8 cellular contexts compared by ENCODE assay signal in genomic region chr6:34657307-34657978, GRCh38. TPM values are rescaled to one million over a fixed set of nuclear protein-coding genes. Genes with fewer than 3 reads are reported as not detected.
DNase-seq lines count a peak whose midpoint lies in the region; ATAC-seq and TF ChIP-seq lines count a peak whose summit lies in the region.

No MANE protein-coding gene starts in this region.

- POLR2A ChIA-PET in activated CD4-positive, alpha-beta memory T cell treated with anti-CD3 and anti-CD28 coated beads, Interleukin-2, amount 10 ng/mL, durations not matched to agents 7 days and 5 days (lab: Charles Lee): interaction anchor here (0.8 to 6.8 kb wide), 14 partner anchors 8 to 1371 kb away, joined by 3 to 191 read pairs (median 8); partner anchors contain the start of genes ANKS1A, BLTP3A, HMGA1 and ILRUN

- ATAC-seq in GM19397 (IDR thresholded peaks at IDR 0.05; ENCODE audit: unreplicated experiment) (no peak), HG02623 (IDR thresholded peaks at IDR 0.05; ENCODE audit: unreplicated experiment) (no peak)

- peak overlapping the region; percentile 65 to 79 for H3K27ac ChIP-seq in ovary

- H3K4me3 ChIP-seq in foreskin fibroblast (ENCODE audit: low read depth in 1 of 2, low read length in 2 of 2) (peak overlapping the region; percentile 50 to 64), ovary (peak overlapping the region; percentile 26)

- peaks cover 10% of the 10 kb centered on the region for H3K4me1 ChIP-seq in ovary (ENCODE audit: insufficient read depth)

- peak overlapping the region; percentile 95 for H3K27ac Mint-ChIP-seq in activated CD4-positive, alpha-beta memory T cell treated with anti-CD3 and anti-CD28 coated beads, Interleukin-2, amount 10 ng/mL, durations not matched to agents 7 days and 5 days

- peaks cover 57% of the 10 kb centered on the region for H3K4me1 Mint-ChIP-seq in activated CD4-positive, alpha-beta memory T cell treated with anti-CD3 and anti-CD28 coated beads, Interleukin-2, amount 10 ng/mL, durations not matched to agents 7 days and 5 days

- WGBS in ovary, 3 donors: 0% methylated on average over 2 of the region's 2 CpGs

- no peak for TF ChIP-seq POLR2A in ovary (IDR thresholded peaks at IDR 0.05)

- TF ChIP-seq CTCF in foreskin fibroblast (IDR thresholded peaks at IDR 0.05; ENCODE audit: low read depth, low read length) (no peak), ovary (IDR thresholded peaks at IDR 0.05) (no peak)

- no peaks in the 10 kb centered on the region for H3K9me3 Mint-ChIP-seq in activated CD4-positive, alpha-beta memory T cell treated with anti-CD3 and anti-CD28 coated beads, Interleukin-2, amount 10 ng/mL, durations not matched to agents 7 days and 5 days

- H3K4me3 Mint-ChIP-seq in activated CD4-positive, alpha-beta memory T cell treated with anti-CD3 and anti-CD28 coated beads, Interleukin-2, amount 10 ng/mL, durations not matched to agents 7 days and 5 days: peak overlapping the region; percentile 67

- no peaks in the 10 kb centered on the region for H3K9me3 ChIP-seq in ovary

- CTCF ChIA-PET in activated CD4-positive, alpha-beta memory T cell treated with anti-CD3 and anti-CD28 coated beads, Interleukin-2, amount 10 ng/mL, durations not matched to agents 7 days and 5 days (lab: Charles Lee): interaction anchor here (0.5 to 5.8 kb wide), 7 partner anchors 17 to 549 kb away, joined by 3 to 46 read pairs (median 4); no protein-coding TSS in a partner anchor

- no peaks in the 10 kb centered on the region for H3K27me3 Mint-ChIP-seq in activated CD4-positive, alpha-beta memory T cell treated with anti-CD3 and anti-CD28 coated beads, Interleukin-2, amount 10 ng/mL, durations not matched to agents 7 days and 5 days

- no peak for TF ChIP-seq EP300 in ovary (IDR thresholded peaks at IDR 0.05)

- intact Hi-C loops in ovary (cut with DNase I): no loop called here

- no peaks in the 10 kb centered on the region for H3K27me3 ChIP-seq in ovary

- peaks cover 38% of the 10 kb centered on the region for H3K36me3 Mint-ChIP-seq in activated CD4-positive, alpha-beta memory T cell treated with anti-CD3 and anti-CD28 coated beads, Interleukin-2, amount 10 ng/mL, durations not matched to agents 7 days and 5 days (ENCODE audit: low read depth)

- DNase-seq in NCI-H510A treated with DMSO at 0.1 percent for 48 hours (lab: John Stamatoyannopoulos, UW): peak; percentile 89
- no peak for DNase-seq in NCI-H510A (lab: John Stamatoyannopoulos, UW)
- peak; percentile 68 for DNase-seq in NCI-H1092 treated with DMSO at 0.1 percent for 48 hours (lab: John Stamatoyannopoulos, UW)
- DNase-seq in activated CD4-positive, alpha-beta memory T cell treated with anti-CD3 and anti-CD28 coated beads, Interleukin-2, amount 10 ng/mL, durations not matched to agents 7 days and 5 days: peak; percentile 31
- DNase-seq in foreskin fibroblast: peak; percentile 66 to 86
- peak in 2 of 5 donors; percentile 52 to 62 for DNase-seq in ovary

- H3K36me3 ChIP-seq in ovary: no peaks in the 10 kb centered on the region

RNA-seq across cellular contexts. Expression of gene ILRUN, which starts 39.1 kb away (rescaled TPM):
- total RNA-seq in activated CD4-positive, alpha-beta memory T cell treated with anti-CD3 and anti-CD28 coated beads, Interleukin-2, amount 10 ng/mL, durations not matched to agents 7 days and 5 days: 10 to 100 TPM; 85.3 to 86.6 TPM
- 10 to 100 TPM; 29.4 to 59.8 (median 47.6) TPM for total RNA-seq in ovary
- polyA plus RNA-seq in ovary: 10 to 100 TPM; 40.2 to 86.5 TPM
